In the genomic region with DNA sequence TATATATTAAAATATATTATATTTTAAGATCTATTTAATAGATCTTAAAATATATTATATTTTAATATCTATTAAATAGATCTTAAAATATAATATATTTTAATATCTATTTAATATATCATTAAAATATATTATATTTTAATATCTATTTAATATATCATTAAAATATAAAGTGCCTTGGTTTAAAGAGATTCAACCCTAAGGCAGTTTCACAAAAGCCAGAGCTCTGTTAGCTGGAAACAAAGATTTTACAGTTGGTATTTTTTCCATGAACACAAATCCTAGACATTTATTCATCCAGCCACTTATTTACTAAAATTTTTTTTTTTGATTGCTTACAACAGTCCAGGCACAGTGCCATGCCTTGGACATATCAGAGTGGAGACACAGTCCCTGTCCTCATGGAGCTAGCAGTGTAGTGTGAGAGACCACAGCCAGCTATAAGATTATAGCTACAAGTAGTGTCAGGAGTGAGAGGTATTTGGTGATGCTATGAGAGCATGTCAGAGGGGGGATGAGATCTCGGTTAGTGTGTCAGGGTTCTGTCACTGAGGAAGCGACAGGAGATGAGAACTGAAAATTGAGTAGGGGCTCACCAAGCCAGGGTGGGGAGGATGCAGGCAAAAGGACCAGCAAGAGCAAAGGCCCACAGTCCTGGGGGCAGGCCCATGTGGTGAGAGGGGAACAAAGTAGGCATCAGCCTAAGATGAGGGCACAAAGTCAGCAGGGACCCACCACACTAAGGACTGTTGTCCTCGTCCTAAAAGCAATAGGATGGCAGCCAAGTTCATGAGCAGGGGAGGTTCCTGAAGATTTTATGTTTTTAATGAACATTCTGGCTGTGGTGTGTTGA, we compare ENCODE assay signal across 1 cellular context.
TF ChIP-seq lines count a peak whose summit lies in the region.

No MANE protein-coding gene starts in this region.

TF ChIP-seq in H1, 55 proteins besides CTCF, POLR2A, EP300 and RAD21 (continued from another document):
- TF ChIP-seq, protein P1, sequence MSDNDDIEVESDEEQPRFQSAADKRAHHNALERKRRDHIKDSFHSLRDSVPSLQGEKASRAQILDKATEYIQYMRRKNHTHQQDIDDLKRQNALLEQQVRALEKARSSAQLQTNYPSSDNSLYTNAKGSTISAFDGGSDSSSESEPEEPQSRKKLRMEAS (IDR thresholded peaks at IDR 0.05), result no peak
- no peak for TF ChIP-seq SRF (IDR thresholded peaks at IDR 0.05; ENCODE audit: low read depth, low read length)
- no peak for TF ChIP-seq TAF1 (IDR thresholded peaks at IDR 0.05; ENCODE audit: low read depth, low read length)
- TF ChIP-seq JUN (IDR thresholded peaks at IDR 0.05; ENCODE audit: low read depth, low read length), result no peak
- no peak for TF ChIP-seq KDM4A (IDR thresholded peaks at IDR 0.05; ENCODE audit: low read depth, low read length, severe bottlenecking)
- no peak for TF ChIP-seq SP1 (IDR thresholded peaks at IDR 0.05; ENCODE audit: low read depth, low read length)
- TF ChIP-seq, protein P2, sequence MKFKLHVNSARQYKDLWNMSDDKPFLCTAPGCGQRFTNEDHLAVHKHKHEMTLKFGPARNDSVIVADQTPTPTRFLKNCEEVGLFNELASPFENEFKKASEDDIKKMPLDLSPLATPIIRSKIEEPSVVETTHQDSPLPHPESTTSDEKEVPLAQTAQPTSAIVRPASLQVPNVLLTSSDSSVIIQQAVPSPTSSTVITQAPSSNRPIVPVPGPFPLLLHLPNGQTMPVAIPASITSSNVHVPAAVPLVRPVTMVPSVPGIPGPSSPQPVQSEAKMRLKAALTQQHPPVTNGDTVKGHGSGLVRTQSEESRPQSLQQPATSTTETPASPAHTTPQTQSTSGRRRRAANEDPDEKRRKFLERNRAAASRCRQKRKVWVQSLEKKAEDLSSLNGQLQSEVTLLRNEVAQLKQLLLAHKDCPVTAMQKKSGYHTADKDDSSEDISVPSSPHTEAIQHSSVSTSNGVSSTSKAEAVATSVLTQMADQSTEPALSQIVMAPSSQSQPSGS (IDR thresholded peaks at IDR 0.05; ENCODE audit: low read length), result no peak
- no peak for TF ChIP-seq CBX8 (IDR thresholded peaks at IDR 0.05; ENCODE audit: borderline replicate concordance, low read depth, low read length)
